Comparison of ENCODE assay signal across 1 cellular context in genomic region chr18:62741118-62741566, GRCh38.
TF ChIP-seq lines count a peak whose summit lies in the region.

No MANE protein-coding gene starts in this region.

TF ChIP-seq in K562, 482 proteins besides CTCF, POLR2A, EP300 and RAD21 (continued from another document):
- TF ChIP-seq, protein P1, sequence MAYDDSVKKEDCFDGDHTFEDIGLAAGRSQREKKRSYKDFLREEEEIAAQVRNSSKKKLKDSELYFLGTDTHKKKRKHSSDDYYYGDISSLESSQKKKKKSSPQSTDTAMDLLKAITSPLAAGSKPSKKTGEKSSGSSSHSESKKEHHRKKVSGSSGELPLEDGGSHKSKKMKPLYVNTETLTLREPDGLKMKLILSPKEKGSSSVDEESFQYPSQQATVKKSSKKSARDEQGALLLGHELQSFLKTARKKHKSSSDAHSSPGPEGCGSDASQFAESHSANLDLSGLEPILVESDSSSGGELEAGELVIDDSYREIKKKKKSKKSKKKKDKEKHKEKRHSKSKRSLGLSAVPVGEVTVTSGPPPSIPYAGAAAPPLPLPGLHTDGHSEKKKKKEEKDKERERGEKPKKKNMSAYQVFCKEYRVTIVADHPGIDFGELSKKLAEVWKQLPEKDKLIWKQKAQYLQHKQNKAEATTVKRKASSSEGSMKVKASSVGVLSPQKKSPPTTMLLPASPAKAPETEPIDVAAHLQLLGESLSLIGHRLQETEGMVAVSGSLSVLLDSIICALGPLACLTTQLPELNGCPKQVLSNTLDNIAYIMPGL (CRISPR knock-in tag; IDR thresholded peaks at IDR 0.05) = no peak
- no peak for TF ChIP-seq TCFL5 (CRISPR knock-in tag; conservative IDR thresholded peaks at IDR 0.05)
- TF ChIP-seq, protein P2, sequence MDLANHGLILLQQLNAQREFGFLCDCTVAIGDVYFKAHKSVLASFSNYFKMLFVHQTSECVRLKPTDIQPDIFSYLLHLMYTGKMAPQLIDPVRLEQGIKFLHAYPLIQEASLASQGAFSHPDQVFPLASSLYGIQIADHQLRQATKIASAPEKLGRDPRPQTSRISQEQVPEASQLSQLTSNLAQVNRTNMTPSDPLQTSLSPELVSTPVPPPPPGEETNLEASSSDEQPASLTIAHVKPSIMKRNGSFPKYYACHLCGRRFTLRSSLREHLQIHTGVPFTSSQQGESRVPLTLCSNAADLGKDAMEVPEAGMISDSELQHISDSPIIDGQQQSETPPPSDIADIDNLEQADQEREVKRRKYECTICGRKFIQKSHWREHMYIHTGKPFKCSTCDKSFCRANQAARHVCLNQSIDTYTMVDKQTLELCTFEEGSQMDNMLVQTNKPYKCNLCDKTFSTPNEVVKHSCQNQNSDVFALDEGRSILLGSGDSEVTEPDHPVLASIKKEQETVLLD (IDR thresholded peaks at IDR 0.05) = no peak
- 0 out of 2 replicates have a peak, but pooled peaks have one; percentile 6 for TF ChIP-seq C11orf30 (IDR thresholded peaks at IDR 0.05; ENCODE audit: low read depth)
- TF ChIP-seq CREB3L1 (IDR thresholded peaks at IDR 0.05; ENCODE audit: borderline replicate concordance, low read depth) = no peak
- no peak for TF ChIP-seq MEF2A (IDR thresholded peaks at IDR 0.05; ENCODE audit: control insufficient read depth, low read depth, low read length)
- peak; percentile 50 for TF ChIP-seq JUNB (CRISPR knock-in tag; conservative IDR thresholded peaks at IDR 0.05)
- TF ChIP-seq NFRKB (IDR thresholded peaks at IDR 0.05; ENCODE audit: low read depth) = no peak
- TF ChIP-seq ZNF3 (CRISPR knock-in tag; IDR thresholded peaks at IDR 0.05) = no peak
- TF ChIP-seq GABPB1 (CRISPR knock-in tag; IDR thresholded peaks at IDR 0.05) = no peak
- TF ChIP-seq YY1 (IDR thresholded peaks at IDR 0.05; ENCODE audit: borderline replicate concordance in 1 of 3, control insufficient read depth in 1 of 3, extremely low read depth in 1 of 3, insufficient read depth in 3 of 3, insufficient read length in 1 of 3, insufficient replicate concordance in 2 of 3, low read depth in 1 of 3, low read length in 2 of 3) = no peak
- TF ChIP-seq XRCC4 (IDR thresholded peaks at IDR 0.05; ENCODE audit: extremely low read depth, insufficient read depth, insufficient read length) = no peak
- TF ChIP-seq ZNF184 (CRISPR knock-in tag; IDR thresholded peaks at IDR 0.05) = no peak
- no peak for TF ChIP-seq SIRT6 (IDR thresholded peaks at IDR 0.05; ENCODE audit: low read depth, low read length)
- no peak for TF ChIP-seq ZNF140 (CRISPR knock-in tag; IDR thresholded peaks at IDR 0.05)
- no peak for TF ChIP-seq DACH1 (IDR thresholded peaks at IDR 0.05; ENCODE audit: partially characterized antibody)
- no peak for TF ChIP-seq ERF (CRISPR knock-in tag; IDR thresholded peaks at IDR 0.05)
- TF ChIP-seq TAF7 (tag; IDR thresholded peaks at IDR 0.05) = no peak
- TF ChIP-seq TBP (optimal IDR thresholded peaks at IDR 0.05; ENCODE audit: low read depth, low read length) = no peak
- no peak for TF ChIP-seq ZNF445 (CRISPR knock-in tag; IDR thresholded peaks at IDR 0.05; ENCODE audit: low read depth)
- no peak for TF ChIP-seq GABPA (tag; conservative IDR thresholded peaks at IDR 0.05; ENCODE audit: low read depth)
- TF ChIP-seq ZNF75A (CRISPR knock-in tag; IDR thresholded peaks at IDR 0.05) = no peak
- TF ChIP-seq ARID3A (IDR thresholded peaks at IDR 0.05; ENCODE audit: borderline replicate concordance, low read depth, low read length) = no peak
- TF ChIP-seq, protein P3, sequence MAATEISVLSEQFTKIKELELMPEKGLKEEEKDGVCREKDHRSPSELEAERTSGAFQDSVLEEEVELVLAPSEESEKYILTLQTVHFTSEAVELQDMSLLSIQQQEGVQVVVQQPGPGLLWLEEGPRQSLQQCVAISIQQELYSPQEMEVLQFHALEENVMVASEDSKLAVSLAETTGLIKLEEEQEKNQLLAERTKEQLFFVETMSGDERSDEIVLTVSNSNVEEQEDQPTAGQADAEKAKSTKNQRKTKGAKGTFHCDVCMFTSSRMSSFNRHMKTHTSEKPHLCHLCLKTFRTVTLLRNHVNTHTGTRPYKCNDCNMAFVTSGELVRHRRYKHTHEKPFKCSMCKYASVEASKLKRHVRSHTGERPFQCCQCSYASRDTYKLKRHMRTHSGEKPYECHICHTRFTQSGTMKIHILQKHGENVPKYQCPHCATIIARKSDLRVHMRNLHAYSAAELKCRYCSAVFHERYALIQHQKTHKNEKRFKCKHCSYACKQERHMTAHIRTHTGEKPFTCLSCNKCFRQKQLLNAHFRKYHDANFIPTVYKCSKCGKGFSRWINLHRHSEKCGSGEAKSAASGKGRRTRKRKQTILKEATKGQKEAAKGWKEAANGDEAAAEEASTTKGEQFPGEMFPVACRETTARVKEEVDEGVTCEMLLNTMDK (IDR thresholded peaks at IDR 0.05; ENCODE audit: borderline replicate concordance, insufficient read depth, low read depth, low read length, poor library complexity, severe bottlenecking) = no peak
- TF ChIP-seq NELFE (IDR thresholded peaks at IDR 0.05; ENCODE audit: insufficient read depth, insufficient read length) = no peak
- no peak for TF ChIP-seq PRPF4 (IDR thresholded peaks at IDR 0.05; ENCODE audit: insufficient read depth, low read depth, low read length, poor library complexity, severe bottlenecking)
- TF ChIP-seq ZNF518B (CRISPR knock-in tag; IDR thresholded peaks at IDR 0.05) = no peak
- no peak for TF ChIP-seq ETS1 (conservative IDR thresholded peaks at IDR 0.05; ENCODE audit: control insufficient read depth, low read depth, low read length)
- peak; percentile 41; the same call in 1 of the 2 replicates for TF ChIP-seq ARID1B (IDR thresholded peaks at IDR 0.05)
- no peak for TF ChIP-seq NFYB (IDR thresholded peaks at IDR 0.05; ENCODE audit: extremely low read depth, insufficient read length)
- TF ChIP-seq POLR2AphosphoS2 (IDR thresholded peaks at IDR 0.05; ENCODE audit: low read length) = no peak
- no peak for TF ChIP-seq PYGO2 (tag; IDR thresholded peaks at IDR 0.05)
- TF ChIP-seq HNRNPLL (IDR thresholded peaks at IDR 0.05; ENCODE audit: low read depth, low read length, poor library complexity, severe bottlenecking) = no peak
- TF ChIP-seq CXXC5 (CRISPR knock-in tag; IDR thresholded peaks at IDR 0.05) = peak; percentile 18; the same call in 1 of the 2 replicates
- peak; percentile 34 for TF ChIP-seq FOS (IDR thresholded peaks at IDR 0.05; ENCODE audit: extremely low read depth, insufficient read length)
- TF ChIP-seq HMGN3 (IDR thresholded peaks at IDR 0.05; ENCODE audit: borderline replicate concordance, extremely low read depth, insufficient read length, low read depth, low read length) = no peak
- no peak for TF ChIP-seq DNMT1 (IDR thresholded peaks at IDR 0.05)
- TF ChIP-seq NR2C2 (CRISPR knock-in tag; IDR thresholded peaks at IDR 0.05) = no peak
- no peak for TF ChIP-seq NR2C2 (tag; IDR thresholded peaks at IDR 0.05)
- no peak for TF ChIP-seq NR2F6 (CRISPR knock-in tag; IDR thresholded peaks at IDR 0.05)
- no peak for TF ChIP-seq SNAPC5 (CRISPR knock-in tag; IDR thresholded peaks at IDR 0.05)
- TF ChIP-seq FOXK2 (conservative IDR thresholded peaks at IDR 0.05 in 1 of 2, IDR thresholded peaks at IDR 0.05 in 1 of 2; ENCODE audit: low read depth in 2 of 2) = no peak
- no peak for TF ChIP-seq SREBF1 (IDR thresholded peaks at IDR 0.05; ENCODE audit: borderline replicate concordance, low read depth, low read length)
- TF ChIP-seq CEBPG (CRISPR knock-in tag; IDR thresholded peaks at IDR 0.05) = no peak
- TF ChIP-seq CEBPG (tag; conservative IDR thresholded peaks at IDR 0.05 in 1 of 2, IDR thresholded peaks at IDR 0.05 in 1 of 2) = 0 out of 4 replicates have a peak, but pooled peaks of 1 of the 2 experiments have one; percentile 26
- TF ChIP-seq HDAC2 (IDR thresholded peaks at IDR 0.05) = no peak
